1 cellular context compared by ENCODE assay signal in genomic region chr13:113448545-113448884, GRCh38.
TF ChIP-seq lines count a peak whose summit lies in the region.

No MANE protein-coding gene starts in this region.

TF ChIP-seq in HepG2, 621 proteins besides CTCF, POLR2A, EP300 and RAD21 (continued from another document and continues in another):
- TF ChIP-seq NR2F1 (CRISPR knock-in tag; IDR thresholded peaks at IDR 0.05), result no peak
- no peak for TF ChIP-seq MAFG (CRISPR knock-in tag; IDR thresholded peaks at IDR 0.05)
- TF ChIP-seq ZNF441 (CRISPR knock-in tag; IDR thresholded peaks at IDR 0.05; ENCODE audit: borderline replicate concordance), result no peak
- peak; percentile 25; the same call in 1 of the 2 replicates for TF ChIP-seq ZNF281 (CRISPR knock-in tag; IDR thresholded peaks at IDR 0.05; ENCODE audit: borderline replicate concordance)
- TF ChIP-seq MLLT10 (CRISPR knock-in tag; IDR thresholded peaks at IDR 0.05), result no peak
- no peak for TF ChIP-seq NFIC (IDR thresholded peaks at IDR 0.05; ENCODE audit: low read length)
- no peak for TF ChIP-seq THAP8 (CRISPR knock-in tag; IDR thresholded peaks at IDR 0.05; ENCODE audit: borderline replicate concordance)
- no peak for TF ChIP-seq AGO2 (optimal IDR thresholded peaks at IDR 0.05; ENCODE audit: low read depth, low read length)
- TF ChIP-seq ZBTB14 (CRISPR knock-in tag; IDR thresholded peaks at IDR 0.05), result no peak
- peak; percentile 3; the same call in 1 of the 2 replicates for TF ChIP-seq NRL (CRISPR knock-in tag; IDR thresholded peaks at IDR 0.05; ENCODE audit: borderline replicate concordance)
- TF ChIP-seq TEF (CRISPR knock-in tag; IDR thresholded peaks at IDR 0.05), result no peak
- no peak for TF ChIP-seq SAFB2 (CRISPR knock-in tag; IDR thresholded peaks at IDR 0.05; ENCODE audit: borderline replicate concordance, low read depth)
- TF ChIP-seq KMT2B (CRISPR knock-in tag; IDR thresholded peaks at IDR 0.05), result no peak
- no peak for TF ChIP-seq SALL2 (CRISPR knock-in tag; IDR thresholded peaks at IDR 0.05)
- TF ChIP-seq ZNF709 (CRISPR knock-in tag; IDR thresholded peaks at IDR 0.05), result no peak
- TF ChIP-seq ZSCAN31 (CRISPR knock-in tag; IDR thresholded peaks at IDR 0.05; ENCODE audit: low read depth), result no peak
- no peak for TF ChIP-seq ZNF589 (CRISPR knock-in tag; conservative IDR thresholded peaks at IDR 0.05)
- TF ChIP-seq ZNF34 (CRISPR knock-in tag; IDR thresholded peaks at IDR 0.05; ENCODE audit: borderline replicate concordance), result no peak
- no peak for TF ChIP-seq ZNF407 (CRISPR knock-in tag; IDR thresholded peaks at IDR 0.05; ENCODE audit: not compliant biosample characterization)
- no peak for TF ChIP-seq ZNF547 (CRISPR knock-in tag; IDR thresholded peaks at IDR 0.05)
- TF ChIP-seq CERS6 (CRISPR knock-in tag; IDR thresholded peaks at IDR 0.05), result no peak
- no peak for TF ChIP-seq E2F2 (CRISPR knock-in tag; IDR thresholded peaks at IDR 0.05; ENCODE audit: borderline replicate concordance)
- no peak for TF ChIP-seq BCL3 (CRISPR knock-in tag; IDR thresholded peaks at IDR 0.05)
- TF ChIP-seq FOXM1 (CRISPR knock-in tag; IDR thresholded peaks at IDR 0.05), result no peak
- TF ChIP-seq NFE2L2 (IDR thresholded peaks at IDR 0.05; ENCODE audit: low read length), result no peak
- TF ChIP-seq CHCHD3 (CRISPR knock-in tag; IDR thresholded peaks at IDR 0.05), result 0 out of 2 replicates have a peak, but pooled peaks have one; percentile 21
- TF ChIP-seq ZFP36 (IDR thresholded peaks at IDR 0.05; ENCODE audit: borderline replicate concordance, low read depth, low read length, partially characterized antibody), result no peak
- TF ChIP-seq ZNF879 (CRISPR knock-in tag; IDR thresholded peaks at IDR 0.05), result 0 out of 2 replicates have a peak, but pooled peaks have one; percentile 2
- no peak for TF ChIP-seq FOXJ3 (CRISPR knock-in tag; IDR thresholded peaks at IDR 0.05; ENCODE audit: borderline replicate concordance)
- no peak for TF ChIP-seq ZUFSP (CRISPR knock-in tag; IDR thresholded peaks at IDR 0.05; ENCODE audit: borderline replicate concordance)
- TF ChIP-seq ZNF687 (CRISPR knock-in tag; IDR thresholded peaks at IDR 0.05), result no peak
